ENCODE assay signal across 1 cellular context in genomic region chr20:15191082-15191723, GRCh38.
TF ChIP-seq lines count a peak whose summit lies in the region.

No MANE protein-coding gene starts in this region.

TF ChIP-seq in H1, 55 proteins besides CTCF, POLR2A, EP300 and RAD21 (continued from another document):
- TF ChIP-seq TBP (IDR thresholded peaks at IDR 0.05; ENCODE audit: low read depth, low read length) (no peak), SUZ12 (IDR thresholded peaks at IDR 0.05; ENCODE audit: low read length) (no peak), SP1 (IDR thresholded peaks at IDR 0.05; ENCODE audit: low read depth, low read length) (no peak), PHF8 (conservative IDR thresholded peaks at IDR 0.05; ENCODE audit: low read depth, low read length) (no peak), HDAC2 (IDR thresholded peaks at IDR 0.05; ENCODE audit: borderline replicate concordance in 1 of 2, low read depth in 2 of 2, low read length in 2 of 2) (no peak), ZNF274 (IDR thresholded peaks at IDR 0.05; ENCODE audit: borderline replicate concordance, extremely low read depth, low read length) (no peak), SP4 (IDR thresholded peaks at IDR 0.05; ENCODE audit: low read length) (no peak)
